In genomic region chr14:23937121-23937692, GRCh38 we compare ENCODE assay signal across 19 cellular contexts. TPM values are rescaled to one million over a fixed set of nuclear protein-coding genes. Genes with fewer than 3 reads are reported as not detected.
A peak's percentile ranks its signal among the peaks of the same experiment; 100 is the strongest.
DNase-seq lines count a peak whose midpoint lies in the region; ATAC-seq, FAIRE-seq and TF ChIP-seq lines count a peak whose summit lies in the region.
"Had no signal": no experiment of that assay in that cellular context is flagged by ENCODE, and none has a peak within 500 bp of the region (broad histone marks: within the 10 kb centered on the region; RNA-seq: fewer than 3 reads in every experiment).

No MANE protein-coding gene starts in this region.

- H3K4me1 Mint-ChIP-seq in nephron progenitor cell = peaks cover 42% of the 10 kb centered on the region
- H3K4me1 Mint-ChIP-seq: CD4-positive, alpha-beta memory T cell had no signal

- no peak for TF ChIP-seq RAD21 in HepG2 (CRISPR knock-in tag; IDR thresholded peaks at IDR 0.05)

- POLR2A ChIA-PET in HepG2 (lab: Yijun Ruan, JAX) = interaction anchor here (1.1 to 1.7 kb wide), 3 partner anchors 9 to 326 kb away, joined by 3 to 4 read pairs (median 3); partner anchors contain the start of gene DHRS2

- ATAC-seq in Right ventricle myocardium inferior (peak; percentile 26), HepG2 (no peak), HG02938 (IDR thresholded peaks at IDR 0.05; ENCODE audit: unreplicated experiment) (no peak), HG02623 (IDR thresholded peaks at IDR 0.05; ENCODE audit: unreplicated experiment) (no peak)

- 82% methylated on average over 2 of the region's 2 CpGs for WGBS in HepG2 (ENCODE audit: low lambda C conversion rate)

- CTCF ChIA-PET in HepG2 (lab: Yijun Ruan, JAX; ENCODE audit: low intra/inter-chr PET ratio, low total read pairs) = no interaction called here

- H3K27me3 Mint-ChIP-seq in nephron progenitor cell (ENCODE audit: low read depth, poor library complexity) = no peaks in the 10 kb centered on the region
- H3K27me3 Mint-ChIP-seq: CD4-positive, alpha-beta memory T cell had no signal

- no peak overlapping the region for H2AFZ ChIP-seq in HepG2 (ENCODE audit: low read length)

- in situ Hi-C loops in HepG2 (cut with HindIII; ENCODE audit: extremely low pct_ligation_motif_present, low pct_unique_long_range_greater_than_20kb) = no loop called here

- no peak overlapping the region for H3K4me2 ChIP-seq in HepG2 (ENCODE audit: low read depth, low read length)
- H3K4me2 ChIP-seq: BLaER1 had no signal

- no peaks in the 10 kb centered on the region for H3K79me2 ChIP-seq in HepG2 (ENCODE audit: insufficient read depth, low read length)

- no peak for TF ChIP-seq POLR2A in HepG2 (IDR thresholded peaks at IDR 0.05; ENCODE audit: insufficient read depth in 1 of 2, low read depth in 2 of 2, low read length in 2 of 2)

- H3K27ac Mint-ChIP-seq in nephron progenitor cell = peak overlapping the region; percentile 5
- H3K27ac Mint-ChIP-seq: CD14-positive monocyte; CD4-positive, alpha-beta memory T cell; H9 had no signal

- H3K4me1 ChIP-seq in right atrium auricular region (no peaks in the 10 kb centered on the region), HepG2 (ENCODE audit: insufficient read depth, low read length) (peaks cover 56% of the 10 kb centered on the region)
- H3K4me1 ChIP-seq: BLaER1 had no signal

- no TSS peak for BruUV-seq in HepG2 (replicated peaks; lab: Mats Ljungman, UMichigan)

- no peak overlapping the region for H3K27ac ChIP-seq in right atrium auricular region
- no peak overlapping the region for H3K27ac ChIP-seq in HepG2 (ENCODE audit: extremely low read length, insufficient read depth, low read length)
- H3K27ac ChIP-seq: BLaER1, HL-60 had no signal

- no peaks in the 10 kb centered on the region for H3K27me3 ChIP-seq in right atrium auricular region
- no peaks in the 10 kb centered on the region for H3K27me3 ChIP-seq in HepG2 (ENCODE audit: control insufficient read depth in 1 of 2, insufficient read depth in 2 of 2, low read length in 2 of 2)
- H3K27me3 ChIP-seq: BLaER1 had no signal

- H3K36me3 ChIP-seq in right atrium auricular region (peaks cover 6% of the 10 kb centered on the region), HepG2 (replicated peaks in 1 of 2; ENCODE audit: control insufficient read depth in 1 of 2, insufficient read depth in 2 of 2, low read length in 2 of 2) (peaks cover 0 to 6% of the 10 kb centered on the region in 2 experiments; a peak in 2 of 5 replicates)

- DNase-seq in Right ventricle myocardium inferior (ENCODE audit: missing footprints) = no peak
- no peak for DNase-seq in right atrium auricular region (ENCODE audit: low spot score)
- DNase-seq in HepG2 (ENCODE audit: low spot score) = no peak
- no peak for DNase-seq in nephron progenitor cell
- no peak for DNase-seq in activated CD8-positive, alpha-beta memory T cell treated with anti-CD3 and anti-CD28 coated beads for 24 hours
- DNase-seq: 8988T; CD4-positive, alpha-beta memory T cell; DMS153; DMS79; GDM1; H9; IMR-90 had no signal

- H4K20me1 ChIP-seq in HepG2 (ENCODE audit: insufficient read depth, low read length) = no peaks in the 10 kb centered on the region
- H4K20me1 ChIP-seq: BLaER1 had no signal

- H3K9me3 ChIP-seq in right atrium auricular region (no peaks in the 10 kb centered on the region), HepG2 (ENCODE audit: low read length) (no peaks in the 10 kb centered on the region)
- H3K9me3 ChIP-seq: BLaER1 had no signal

- no peak overlapping the region for H3K9ac ChIP-seq in HepG2 (ENCODE audit: insufficient read depth, low read depth, low read length)
- H3K9ac ChIP-seq: BLaER1 had no signal

- no peak for TF ChIP-seq CTCF in right atrium auricular region (IDR thresholded peaks at IDR 0.05)
- no peak for TF ChIP-seq CTCF in HepG2 (CRISPR knock-in tag; IDR thresholded peaks at IDR 0.05)
- no peak for TF ChIP-seq CTCF in nephron progenitor cell (IDR thresholded peaks at IDR 0.05)

- intact Hi-C loops in Right ventricle myocardium inferior (cut with DNase I) (no loop called here), HepG2 (cut with micrococcal nuclease; ENCODE audit: unreplicated experiment) (no loop called here)

- TF ChIP-seq EP300 in HepG2 (IDR thresholded peaks at IDR 0.05; ENCODE audit: low read depth in 2 of 2, low read length in 2 of 2) = no peak
- no peak for TF ChIP-seq EP300 in HepG2 (CRISPR knock-in tag; IDR thresholded peaks at IDR 0.05; ENCODE audit: borderline replicate concordance)

- peaks cover 4% of the 10 kb centered on the region for H3K9me3 Mint-ChIP-seq in nephron progenitor cell
- H3K9me3 Mint-ChIP-seq: CD14-positive monocyte; CD4-positive, alpha-beta memory T cell had no signal

- H3K4me3 ChIP-seq in right atrium auricular region = no peak overlapping the region
- no peak overlapping the region for H3K4me3 ChIP-seq in HepG2 (replicated peaks in 1 of 3; ENCODE audit: insufficient read depth in 1 of 3, low read depth in 2 of 3, low read length in 3 of 3)
- H3K4me3 ChIP-seq: BLaER1 had no signal

- H3K4me3 Mint-ChIP-seq in nephron progenitor cell = no peak overlapping the region
- H3K4me3 Mint-ChIP-seq: CD14-positive monocyte; CD4-positive, alpha-beta memory T cell; H9 had no signal

- FAIRE-seq in HepG2 (lab: Jason Lieb, UNC) = no peak
- FAIRE-seq: GM19239, H1 had no signal

- peaks cover 27% of the 10 kb centered on the region for H3K36me3 Mint-ChIP-seq in nephron progenitor cell (ENCODE audit: low read depth)

TF ChIP-seq in HepG2, 621 proteins besides CTCF, POLR2A, EP300 and RAD21:
- 0 out of 2 replicates have a peak, but pooled peaks have one; percentile 67 for TF ChIP-seq NFIB (CRISPR knock-in tag; IDR thresholded peaks at IDR 0.05; ENCODE audit: borderline replicate concordance)
- peak; percentile 77; the same call in 1 of the 2 replicates for TF ChIP-seq ZFP82 (CRISPR knock-in tag; IDR thresholded peaks at IDR 0.05; ENCODE audit: borderline replicate concordance)
- 0 out of 2 replicates have a peak, but pooled peaks have one; percentile 28 for TF ChIP-seq SOX6 (IDR thresholded peaks at IDR 0.05)
- TF ChIP-seq SOX6 (CRISPR knock-in tag; IDR thresholded peaks at IDR 0.05) = no peak
- TF ChIP-seq GTF2F1 (IDR thresholded peaks at IDR 0.05; ENCODE audit: low read length) = no peak

RNA-seq across cellular contexts. Expression of gene DHRS4, which starts 16.4 kb away (rescaled TPM):
- total RNA-seq in Right ventricle myocardium inferior (29.7 TPM), right atrium auricular region (10 to 100 TPM; 29.6 to 38.8 TPM), HepG2 (2016; rRNA removed; fragmentation: Illumina TruSeq; extraction: Trizol) (45.1 and 49.4 TPM in 2 replicates)
- 15.8 and 17.4 TPM in 2 replicates for total RNA-seq in HepG2 (2016; cell fraction: cytosol; rRNA removed; fragmentation: Illumina TruSeq; extraction: Trizol; ENCODE audit: low read depth)
- total RNA-seq in HepG2 (2016; cell fraction: insoluble cytoplasmic fraction; rRNA removed; fragmentation: Illumina TruSeq; extraction: Trizol) = 42.9 and 43.7 TPM in 2 replicates
- total RNA-seq in HepG2 (2016; cell fraction: membrane; rRNA removed; fragmentation: Illumina TruSeq; extraction: Trizol) = 15.2 and 18.0 TPM in 2 replicates
- 19.7 and 22.2 TPM in 2 replicates for total RNA-seq in HepG2 (2016; cell fraction: nucleus; rRNA removed; fragmentation: Illumina TruSeq; extraction: Trizol)
- 23.9 and 25.0 TPM in 2 replicates for polyA plus RNA-seq in HepG2 (2011; rRNA removed)
- polyA plus RNA-seq in HepG2 (2011; cell fraction: cytosol; rRNA removed) = 35.5 and 38.0 TPM in 2 replicates
- 29.3 and 34.3 TPM in 2 replicates for polyA plus RNA-seq in HepG2 (2011; cell fraction: nucleus; rRNA removed)
- 33.9 and 38.4 TPM in 2 replicates for polyA plus RNA-seq in HepG2 (2012)
- polyA plus RNA-seq in HepG2 (2016; cell fraction: cytosol; fragmentation: Illumina TruSeq; extraction: Trizol; ENCODE audit: low read depth) = 13.9 and 14.7 TPM in 2 replicates
- polyA plus RNA-seq in HepG2 (2016; cell fraction: insoluble cytoplasmic fraction; fragmentation: Illumina TruSeq; extraction: Trizol; ENCODE audit: low read depth) = 59.7 and 60.2 TPM in 2 replicates
- polyA plus RNA-seq in HepG2 (2016; cell fraction: membrane; fragmentation: Illumina TruSeq; extraction: Trizol; ENCODE audit: low read depth) = 15.8 and 16.6 TPM in 2 replicates
- 35.6 and 46.5 TPM in 2 replicates for polyA plus RNA-seq in HepG2 (2016; cell fraction: nucleus; fragmentation: Illumina TruSeq; extraction: Trizol; ENCODE audit: insufficient read depth, low read depth)
- polyA minus RNA-seq in HepG2 (2011; rRNA and poly(A)+ RNA removed; ENCODE audit: low replicate concordance) = 19.9 and 41.3 TPM in 2 replicates
- 10.0 and 12.1 TPM in 2 replicates for polyA minus RNA-seq in HepG2 (2011; cell fraction: cytosol; rRNA and poly(A)+ RNA removed)
- polyA minus RNA-seq in HepG2 (2011; cell fraction: nucleus; rRNA and poly(A)+ RNA removed) = 9.8 and 13.7 TPM in 2 replicates

RNA-seq across cellular contexts. Expression of gene DHRS4L2, which starts 51.5 kb away (rescaled TPM):
- total RNA-seq in Right ventricle myocardium inferior (16.3 TPM), right atrium auricular region (10 to 100 TPM; 10.6 to 17.6 TPM), HepG2 (2016; rRNA removed; fragmentation: Illumina TruSeq; extraction: Trizol) (38.2 and 40.0 TPM in 2 replicates)
- 10.7 and 12.6 TPM in 2 replicates for total RNA-seq in HepG2 (2016; cell fraction: cytosol; rRNA removed; fragmentation: Illumina TruSeq; extraction: Trizol; ENCODE audit: low read depth)
- 37.5 and 39.4 TPM in 2 replicates for total RNA-seq in HepG2 (2016; cell fraction: insoluble cytoplasmic fraction; rRNA removed; fragmentation: Illumina TruSeq; extraction: Trizol)
- 19.6 and 20.4 TPM in 2 replicates for total RNA-seq in HepG2 (2016; cell fraction: membrane; rRNA removed; fragmentation: Illumina TruSeq; extraction: Trizol)
- total RNA-seq in HepG2 (2016; cell fraction: nucleus; rRNA removed; fragmentation: Illumina TruSeq; extraction: Trizol) = 18.4 and 18.8 TPM in 2 replicates
- polyA plus RNA-seq in HepG2 (2011; rRNA removed) = 24.7 and 24.8 TPM in 2 replicates
- polyA plus RNA-seq in HepG2 (2011; cell fraction: cytosol; rRNA removed) = 15.5 and 22.3 TPM in 2 replicates
- 19.3 and 24.1 TPM in 2 replicates for polyA plus RNA-seq in HepG2 (2011; cell fraction: nucleus; rRNA removed)
- 25.5 and 32.5 TPM in 2 replicates for polyA plus RNA-seq in HepG2 (2012)
- 12.3 and 12.4 TPM in 2 replicates for polyA plus RNA-seq in HepG2 (2016; cell fraction: cytosol; fragmentation: Illumina TruSeq; extraction: Trizol; ENCODE audit: low read depth)
- 50.1 and 54.3 TPM in 2 replicates for polyA plus RNA-seq in HepG2 (2016; cell fraction: insoluble cytoplasmic fraction; fragmentation: Illumina TruSeq; extraction: Trizol; ENCODE audit: low read depth)
- 19.3 and 20.8 TPM in 2 replicates for polyA plus RNA-seq in HepG2 (2016; cell fraction: membrane; fragmentation: Illumina TruSeq; extraction: Trizol; ENCODE audit: low read depth)
- 39.6 and 44.6 TPM in 2 replicates for polyA plus RNA-seq in HepG2 (2016; cell fraction: nucleus; fragmentation: Illumina TruSeq; extraction: Trizol; ENCODE audit: insufficient read depth, low read depth)
- 7.3 and 27.3 TPM in 2 replicates for polyA minus RNA-seq in HepG2 (2011; rRNA and poly(A)+ RNA removed; ENCODE audit: low replicate concordance)
- 10.4 and 11.1 TPM in 2 replicates for polyA minus RNA-seq in HepG2 (2011; cell fraction: cytosol; rRNA and poly(A)+ RNA removed)
- 10.9 and 11.7 TPM in 2 replicates for polyA minus RNA-seq in HepG2 (2011; cell fraction: nucleus; rRNA and poly(A)+ RNA removed)
